Comparison of ENCODE assay signal across 1 cellular context in the genomic region with DNA sequence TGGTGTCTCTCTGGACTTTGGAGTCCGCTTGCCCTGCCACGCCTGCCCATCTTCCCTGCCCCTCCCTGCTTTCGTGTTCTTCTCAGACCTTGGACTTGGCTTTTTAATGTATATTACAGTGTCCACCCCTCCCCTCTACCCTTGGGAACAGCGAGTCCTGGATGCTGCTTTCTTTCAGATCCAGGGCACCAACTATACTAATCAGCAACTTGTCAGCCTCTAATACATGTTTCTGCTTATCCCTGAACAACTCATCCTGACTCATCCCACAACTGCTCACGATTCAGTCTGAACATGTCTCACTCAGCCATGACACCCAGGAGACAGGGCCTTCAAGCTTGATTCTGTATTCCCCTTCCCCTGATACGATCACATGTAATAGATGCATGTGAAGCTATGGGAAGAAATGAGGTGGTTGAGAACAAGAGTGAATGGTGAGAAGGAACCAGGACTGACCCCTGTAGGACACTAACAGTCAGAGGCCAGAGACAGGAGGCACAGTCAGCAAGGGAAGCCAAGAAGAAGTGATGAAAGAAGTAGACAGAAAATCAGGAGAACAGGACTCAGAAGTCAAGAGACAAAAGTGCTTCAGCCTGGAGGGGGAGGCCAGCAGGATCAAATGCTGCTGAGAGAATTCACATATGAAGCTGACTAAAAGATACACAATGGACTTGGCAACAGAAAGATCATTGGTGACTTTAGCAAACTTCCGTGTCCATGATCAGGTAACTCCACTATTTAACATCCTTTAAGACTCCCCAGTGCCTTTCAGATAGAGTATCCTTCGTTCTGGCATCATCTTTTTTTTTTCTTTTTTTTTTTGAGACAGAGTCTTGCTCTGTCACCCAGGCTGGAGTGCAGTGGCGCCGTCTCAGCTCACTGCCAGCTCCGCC.
TF ChIP-seq lines count a peak whose summit lies in the region.

No MANE protein-coding gene starts in this region.

TF ChIP-seq in GM12878, 131 proteins besides CTCF, POLR2A, EP300 and RAD21:
- TF ChIP-seq NFIC (IDR thresholded peaks at IDR 0.05; ENCODE audit: low read depth, low read length) (0 out of 2 replicates have a peak, but pooled peaks have one; percentile 43), DPF2 (IDR thresholded peaks at IDR 0.05) (no peak), ATF2 (IDR thresholded peaks at IDR 0.05; ENCODE audit: low read length) (peak; percentile 67; the same call in 1 of the 2 replicates), MEF2B (IDR thresholded peaks at IDR 0.05; ENCODE audit: partially characterized antibody, poor library complexity, severe bottlenecking) (peak; percentile 49), JUNB (IDR thresholded peaks at IDR 0.05) (peak; percentile 74), WRNIP1 (IDR thresholded peaks at IDR 0.05; ENCODE audit: borderline replicate concordance, low read depth, low read length) (no peak), EED (IDR thresholded peaks at IDR 0.05; ENCODE audit: low read depth) (peak; percentile 41), TCF3 (IDR thresholded peaks at IDR 0.05; ENCODE audit: borderline replicate concordance, insufficient read depth, low read depth, low read length) (no peak), SMC3 (IDR thresholded peaks at IDR 0.05; ENCODE audit: borderline replicate concordance, low read length) (peak; percentile 15; the same call in 1 of the 2 replicates), CREM (IDR thresholded peaks at IDR 0.05; ENCODE audit: low read depth) (peak; percentile 28; the same call in 1 of the 2 replicates), RUNX3 (IDR thresholded peaks at IDR 0.05; ENCODE audit: low read length) (0 out of 2 replicates have a peak, but pooled peaks have one; percentile 10), YY1 (IDR thresholded peaks at IDR 0.05; ENCODE audit: low read depth, low read length) (peak; percentile 47; the same call in 1 of the 2 replicates), FOXM1 (IDR thresholded peaks at IDR 0.05; ENCODE audit: low read depth, low read length) (peak; percentile 29; the same call in 1 of the 2 replicates), BHLHE40 (IDR thresholded peaks at IDR 0.05; ENCODE audit: borderline replicate concordance in 1 of 2, low read depth in 2 of 2, low read length in 1 of 2) (peak; percentile 20 to 32; a peak in 2 of 4 replicates), IKZF2 (IDR thresholded peaks at IDR 0.05) (no peak; a peak in 1 of 4 replicates), EGR1 (IDR thresholded peaks at IDR 0.05; ENCODE audit: borderline replicate concordance in 1 of 2, low read depth in 2 of 2, low read length in 2 of 2) (no peak), IRF4 (IDR thresholded peaks at IDR 0.05; ENCODE audit: low read depth, low read length) (peak; percentile 74; the same call in 1 of the 2 replicates), TCF12 (IDR thresholded peaks at IDR 0.05; ENCODE audit: low read depth, low read length) (0 out of 2 replicates have a peak, but pooled peaks have one; percentile 17), SRF (IDR thresholded peaks at IDR 0.05; ENCODE audit: low read depth in 2 of 2, low read length in 2 of 2) (0 out of 4 replicates have a peak, but pooled peaks of 1 of the 2 experiments have one; percentile 24), RFX5 (IDR thresholded peaks at IDR 0.05; ENCODE audit: low read depth, low read length) (no peak)
- TF ChIP-seq, protein P1, sequence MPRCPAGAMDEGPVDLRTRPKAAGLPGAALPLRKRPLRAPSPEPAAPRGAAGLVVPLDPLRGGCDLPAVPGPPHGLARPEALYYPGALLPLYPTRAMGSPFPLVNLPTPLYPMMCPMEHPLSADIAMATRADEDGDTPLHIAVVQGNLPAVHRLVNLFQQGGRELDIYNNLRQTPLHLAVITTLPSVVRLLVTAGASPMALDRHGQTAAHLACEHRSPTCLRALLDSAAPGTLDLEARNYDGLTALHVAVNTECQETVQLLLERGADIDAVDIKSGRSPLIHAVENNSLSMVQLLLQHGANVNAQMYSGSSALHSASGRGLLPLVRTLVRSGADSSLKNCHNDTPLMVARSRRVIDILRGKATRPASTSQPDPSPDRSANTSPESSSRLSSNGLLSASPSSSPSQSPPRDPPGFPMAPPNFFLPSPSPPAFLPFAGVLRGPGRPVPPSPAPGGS (IDR thresholded peaks at IDR 0.05; ENCODE audit: borderline replicate concordance, insufficient read depth, low read depth, low read length, poor library complexity, severe bottlenecking), result peak; percentile 77
- TF ChIP-seq, protein P2, sequence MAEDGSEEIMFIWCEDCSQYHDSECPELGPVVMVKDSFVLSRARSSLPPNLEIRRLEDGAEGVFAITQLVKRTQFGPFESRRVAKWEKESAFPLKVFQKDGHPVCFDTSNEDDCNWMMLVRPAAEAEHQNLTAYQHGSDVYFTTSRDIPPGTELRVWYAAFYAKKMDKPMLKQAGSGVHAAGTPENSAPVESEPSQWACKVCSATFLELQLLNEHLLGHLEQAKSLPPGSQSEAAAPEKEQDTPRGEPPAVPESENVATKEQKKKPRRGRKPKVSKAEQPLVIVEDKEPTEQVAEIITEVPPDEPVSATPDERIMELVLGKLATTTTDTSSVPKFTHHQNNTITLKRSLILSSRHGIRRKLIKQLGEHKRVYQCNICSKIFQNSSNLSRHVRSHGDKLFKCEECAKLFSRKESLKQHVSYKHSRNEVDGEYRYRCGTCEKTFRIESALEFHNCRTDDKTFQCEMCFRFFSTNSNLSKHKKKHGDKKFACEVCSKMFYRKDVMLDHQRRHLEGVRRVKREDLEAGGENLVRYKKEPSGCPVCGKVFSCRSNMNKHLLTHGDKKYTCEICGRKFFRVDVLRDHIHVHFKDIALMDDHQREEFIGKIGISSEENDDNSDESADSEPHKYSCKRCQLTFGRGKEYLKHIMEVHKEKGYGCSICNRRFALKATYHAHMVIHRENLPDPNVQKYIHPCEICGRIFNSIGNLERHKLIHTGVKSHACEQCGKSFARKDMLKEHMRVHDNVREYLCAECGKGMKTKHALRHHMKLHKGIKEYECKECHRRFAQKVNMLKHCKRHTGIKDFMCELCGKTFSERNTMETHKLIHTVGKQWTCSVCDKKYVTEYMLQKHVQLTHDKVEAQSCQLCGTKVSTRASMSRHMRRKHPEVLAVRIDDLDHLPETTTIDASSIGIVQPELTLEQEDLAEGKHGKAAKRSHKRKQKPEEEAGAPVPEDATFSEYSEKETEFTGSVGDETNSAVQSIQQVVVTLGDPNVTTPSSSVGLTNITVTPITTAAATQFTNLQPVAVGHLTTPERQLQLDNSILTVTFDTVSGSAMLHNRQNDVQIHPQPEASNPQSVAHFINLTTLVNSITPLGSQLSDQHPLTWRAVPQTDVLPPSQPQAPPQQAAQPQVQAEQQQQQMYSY (CRISPR knock-in tag; IDR thresholded peaks at IDR 0.05), result no peak
